ENCODE assay signal across 16 cellular contexts in the genomic region with DNA sequence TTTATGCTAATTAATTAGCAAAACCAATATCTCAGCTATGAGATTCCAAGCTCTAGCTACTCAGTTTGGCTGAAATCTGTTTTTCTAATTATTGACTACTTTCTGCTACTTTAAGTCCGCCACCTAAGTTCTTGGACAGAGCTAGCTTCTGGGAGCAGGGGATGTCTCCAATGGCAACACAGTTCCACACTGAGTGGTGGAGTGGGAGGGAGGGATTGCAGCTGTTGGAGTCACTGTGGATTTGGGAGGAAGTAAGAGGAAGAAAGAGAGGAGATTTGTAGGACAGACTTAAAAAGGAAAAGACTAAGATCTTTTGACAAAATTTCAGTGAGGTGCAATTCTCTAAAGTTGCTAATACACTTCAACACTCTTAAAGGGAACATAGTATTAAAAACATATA.
DNase-seq lines count a peak whose midpoint lies in the region; ATAC-seq and TF ChIP-seq lines count a peak whose summit lies in the region.
"Had no signal": no experiment of that assay in that cellular context is flagged by ENCODE, and none has a peak within 500 bp of the region (broad histone marks: within the 10 kb centered on the region; RNA-seq: fewer than 3 reads in every experiment).

No MANE protein-coding gene starts in this region.

- no peak overlapping the region for H2BK20ac ChIP-seq in H9 (ENCODE audit: low read depth, low read length, poor library complexity, severe bottlenecking)

- no peak overlapping the region for H3K14ac ChIP-seq in H9 (ENCODE audit: insufficient read depth, low read length)

- no peak for TF ChIP-seq CTCF in H9 (conservative IDR thresholded peaks at IDR 0.05)
- no peak for TF ChIP-seq CTCF in dorsolateral prefrontal cortex (IDR thresholded peaks at IDR 0.05 in 54 of 56, conservative IDR thresholded peaks at IDR 0.05 in 2 of 56; ENCODE audit: low read depth in 1 of 56, partially characterized antibody in 56 of 56)

- no peak overlapping the region for H2BK15ac ChIP-seq in H9 (ENCODE audit: low read depth, low read length)

- H3K9ac ChIP-seq in H9 (ENCODE audit: extremely low read depth, insufficient read length, low read length) = no peak overlapping the region

- intact Hi-C loops in dorsolateral prefrontal cortex (cut with DNase I) = no loop called here
- intact Hi-C loops in sciatic nerve (cut with DNase I) = no loop called here

- H4K8ac ChIP-seq in H9 (replicated peaks; ENCODE audit: insufficient read length, low read depth, low read length) = no peak overlapping the region

- no peaks in the 10 kb centered on the region for H3K79me2 ChIP-seq in H9 (ENCODE audit: insufficient read depth, low read length)

- no peaks in the 10 kb centered on the region for H3K27me3 Mint-ChIP-seq in H9 (ENCODE audit: low read depth)
- no peaks in the 10 kb centered on the region for H3K27me3 Mint-ChIP-seq in activated T-cell treated with anti-CD3 and anti-CD28 coated beads, Interleukin-2, amount 50 U/mL, for 24 hours
- H3K27me3 Mint-ChIP-seq in activated T-cell treated with anti-CD3 and anti-CD28 coated beads, Interleukin-2, amount 50 U/mL, for 72 hours (ENCODE audit: low read depth) = no peaks in the 10 kb centered on the region
- H3K27me3 Mint-ChIP-seq: natural killer cell treated with Interleukin-12 subunit alpha and Interleukin-12 subunit beta and Interleukin-15 and Interleukin-18, amount 100 ng/mL, for 72 hours had no signal

- H3T11ph ChIP-seq in H9 (ENCODE audit: low read length) = no peak overlapping the region

- H3K4me1 ChIP-seq in H9 (ENCODE audit: insufficient read depth, low read length) = peaks cover 8% of the 10 kb centered on the region; the same call in 1 of the 2 replicates

- peak overlapping the region; percentile 73 for H2BK12ac ChIP-seq in H9 (ENCODE audit: insufficient read length, low read depth, low read length)

- no peak overlapping the region for H3K56ac ChIP-seq in H9 (ENCODE audit: insufficient read length, low read depth, low read length)

- no CpG with 5 or more reads among the region's 1 CpG for WGBS in H9 (ENCODE audit: extremely low coverage, insufficient read length, low lambda C conversion rate)

- no peak overlapping the region for H4K91ac ChIP-seq in H9 (ENCODE audit: insufficient read length, low read depth, low read length)

- H3K27me3 ChIP-seq in H9 (ENCODE audit: insufficient read depth, low read length) (no peaks in the 10 kb centered on the region), dorsolateral prefrontal cortex (no peaks in the 10 kb centered on the region)

- H3K27ac ChIP-seq in H9 (ENCODE audit: insufficient read length, low read depth, low read length) = no peak overlapping the region
- H3K27ac ChIP-seq in dorsolateral prefrontal cortex = peak overlapping the region in 18 of 59 donors; percentile 1 to 66 (median 36)
- H3K27ac ChIP-seq: epithelial cell of prostate had no signal

- no peak overlapping the region for H3K4me3 Mint-ChIP-seq in H9
- no peak overlapping the region for H3K4me3 Mint-ChIP-seq in activated T-cell treated with anti-CD3 and anti-CD28 coated beads, Interleukin-2, amount 50 U/mL, for 24 hours
- no peak overlapping the region for H3K4me3 Mint-ChIP-seq in activated T-cell treated with anti-CD3 and anti-CD28 coated beads, Interleukin-2, amount 50 U/mL, for 72 hours
- H3K4me3 Mint-ChIP-seq: natural killer cell treated with Interleukin-12 subunit alpha and Interleukin-12 subunit beta and Interleukin-15 and Interleukin-18, amount 100 ng/mL, for 72 hours had no signal

- H3K4me3 ChIP-seq in dorsolateral prefrontal cortex = peak overlapping the region in 1 of 59 donors; percentile 4
- H3K4me3 ChIP-seq: GM12878 had no signal

- DNase-seq in H9 (no peak), dorsolateral prefrontal cortex (peak in 9 of 10 donors; percentile 3 to 61 (median 47)), islet precursor cell (peak; percentile 32), sciatic nerve (ENCODE audit: low spot score) (no peak), D341Med (ENCODE audit: low spot score) (no peak)
- no peak for DNase-seq in activated T-cell treated with anti-CD3 and anti-CD28 coated beads, Interleukin-2, amount 50 U/mL, for 24 hours
- no peak for DNase-seq in activated T-cell treated with anti-CD3 and anti-CD28 coated beads, Interleukin-2, amount 50 U/mL, for 72 hours
- DNase-seq: activated CD4-positive, alpha-beta T cell treated with anti-CD3 and anti-CD28 coated beads, Interleukin-2, amount 50 U/mL, for 48 hours; activated gamma-delta T cell treated with Interleukin-2 at 50 U/mL for 16 hours; DND-41; NCI-H226; T-helper 9 cell had no signal

- H3K23me2 ChIP-seq in H9 (ENCODE audit: insufficient read length, low read depth, low read length, poor library complexity, severe bottlenecking) = no peaks in the 10 kb centered on the region

- H2AK5ac ChIP-seq in H9 (ENCODE audit: insufficient read length, low read length) = no peak overlapping the region

- H3K79me1 ChIP-seq in H9 (ENCODE audit: insufficient read depth, low read depth, low read length, poor library complexity, severe bottlenecking) = no peaks in the 10 kb centered on the region

- no peak overlapping the region for H3K4me2 ChIP-seq in H9 (ENCODE audit: insufficient read depth, insufficient read length, low read length)

- no peak overlapping the region for H2BK120ac ChIP-seq in H9 (ENCODE audit: low read depth, low read length, poor library complexity, severe bottlenecking)

- H2AFZ ChIP-seq in H9 (ENCODE audit: low read length) = no peak overlapping the region

- no peak overlapping the region for H3K23ac ChIP-seq in H9 (ENCODE audit: insufficient read length, low read depth, low read length)

- H2BK5ac ChIP-seq in H9 (ENCODE audit: insufficient read length, low read length) = no peak overlapping the region

- peak; percentile 93 for ATAC-seq in sciatic nerve
- no peak for ATAC-seq in HG02970 (IDR thresholded peaks at IDR 0.05; ENCODE audit: low FRiP score, unreplicated experiment)
- ATAC-seq in activated T-cell treated with anti-CD3 and anti-CD28 coated beads, Interleukin-2, amount 50 U/mL, for 72 hours (replicated peaks in 1 of 2) = no peak
- ATAC-seq: GM12878; natural killer cell treated with Interleukin-12 subunit alpha and Interleukin-12 subunit beta and Interleukin-15 and Interleukin-18, amount 100 ng/mL, for 72 hours had no signal

- H3K9me3 ChIP-seq in H9 (ENCODE audit: control insufficient read depth, low read depth, low read length) = no peaks in the 10 kb centered on the region

- H3K27ac Mint-ChIP-seq in H9 = no peak overlapping the region
- no peak overlapping the region for H3K27ac Mint-ChIP-seq in activated T-cell treated with anti-CD3 and anti-CD28 coated beads, Interleukin-2, amount 50 U/mL, for 24 hours
- no peak overlapping the region for H3K27ac Mint-ChIP-seq in activated T-cell treated with anti-CD3 and anti-CD28 coated beads, Interleukin-2, amount 50 U/mL, for 72 hours
- H3K27ac Mint-ChIP-seq: natural killer cell treated with Interleukin-12 subunit alpha and Interleukin-12 subunit beta and Interleukin-15 and Interleukin-18, amount 100 ng/mL, for 72 hours had no signal

- H3K18ac ChIP-seq in H9 (ENCODE audit: insufficient read length, low read depth, low read length) = no peak overlapping the region

- H3K9me3 Mint-ChIP-seq in H9 = no peaks in the 10 kb centered on the region
- H3K9me3 Mint-ChIP-seq in activated T-cell treated with anti-CD3 and anti-CD28 coated beads, Interleukin-2, amount 50 U/mL, for 24 hours = peaks cover 10% of the 10 kb centered on the region
- peaks cover 0 to 6% of the 10 kb centered on the region in 2 donors for H3K9me3 Mint-ChIP-seq in activated T-cell treated with anti-CD3 and anti-CD28 coated beads, Interleukin-2, amount 50 U/mL, for 72 hours

- H3K4me1 Mint-ChIP-seq in H9 = peaks cover 36 to 40% of the 10 kb centered on the region in 2 experiments
- no peaks in the 10 kb centered on the region for H3K4me1 Mint-ChIP-seq in activated T-cell treated with anti-CD3 and anti-CD28 coated beads, Interleukin-2, amount 50 U/mL, for 24 hours (ENCODE audit: low read depth)
- no peaks in the 10 kb centered on the region for H3K4me1 Mint-ChIP-seq in activated T-cell treated with anti-CD3 and anti-CD28 coated beads, Interleukin-2, amount 50 U/mL, for 72 hours (ENCODE audit: low read depth)

- no peak overlapping the region for H3K4ac ChIP-seq in H9 (ENCODE audit: low read depth, low read length)

- no peaks in the 10 kb centered on the region for H3K36me3 Mint-ChIP-seq in H9 (ENCODE audit: insufficient read depth in 1 of 3, low read depth in 3 of 3)
- H3K36me3 Mint-ChIP-seq in activated T-cell treated with anti-CD3 and anti-CD28 coated beads, Interleukin-2, amount 50 U/mL, for 24 hours (ENCODE audit: low read depth) = no peaks in the 10 kb centered on the region
- no peaks in the 10 kb centered on the region for H3K36me3 Mint-ChIP-seq in activated T-cell treated with anti-CD3 and anti-CD28 coated beads, Interleukin-2, amount 50 U/mL, for 72 hours (ENCODE audit: insufficient read depth in 2 of 2)
- H3K36me3 Mint-ChIP-seq: natural killer cell treated with Interleukin-12 subunit alpha and Interleukin-12 subunit beta and Interleukin-15 and Interleukin-18, amount 100 ng/mL, for 72 hours had no signal

- H4K5ac ChIP-seq in H9 (ENCODE audit: insufficient read length, low read depth, low read length) = no peak overlapping the region

- no peaks in the 10 kb centered on the region for H4K20me1 ChIP-seq in H9 (ENCODE audit: control insufficient read depth, insufficient read depth, insufficient read length)

Comparison
In these comparisons a context has a peak if more than half of its experiments do, and no peak if none do; other contexts are left out.
1. DNase-seq: peak in dorsolateral prefrontal cortex (9 of 10) and islet precursor cell (single experiment); none in H9 (single experiment), sciatic nerve (single experiment), D341Med (single experiment), activated T-cell treated with anti-CD3 and anti-CD28 coated beads, Interleukin-2, amount 50 U/mL, for 24 hours (single experiment) and activated T-cell treated with anti-CD3 and anti-CD28 coated beads, Interleukin-2, amount 50 U/mL, for 72 hours (0 of 2).